Comparison of ENCODE assay signal across 10 cellular contexts in the genomic region with DNA sequence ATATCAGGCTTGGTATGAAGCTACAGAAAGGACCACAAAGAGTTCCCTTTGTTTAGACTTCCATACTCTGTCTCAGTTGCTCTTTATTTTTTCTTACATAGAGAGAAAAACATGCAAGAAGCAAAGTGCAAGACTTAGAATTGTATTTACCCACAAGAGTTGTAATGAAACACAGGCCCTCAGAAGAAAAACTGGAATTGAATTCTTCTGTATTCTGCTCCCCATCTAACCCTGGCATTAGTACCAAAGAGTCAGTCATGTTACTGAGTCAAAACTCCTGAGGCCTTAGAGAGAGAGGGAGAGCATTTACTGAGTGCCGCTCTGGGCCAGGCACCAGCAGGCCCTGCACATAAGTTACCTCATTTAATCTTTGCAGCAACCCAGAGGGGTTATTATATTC. TPM values are rescaled to one million over a fixed set of nuclear protein-coding genes. Genes with fewer than 3 reads are reported as not detected.
DNase-seq lines count a peak whose midpoint lies in the region; ATAC-seq and TF ChIP-seq lines count a peak whose summit lies in the region.
"Had no signal": no experiment of that assay in that cellular context is flagged by ENCODE, and none has a peak within 500 bp of the region (broad histone marks: within the 10 kb centered on the region; RNA-seq: fewer than 3 reads in every experiment).

No MANE protein-coding gene starts in this region.

- H3K36me3 ChIP-seq in SU-DHL-6 (ENCODE audit: low read length), result no peaks in the 10 kb centered on the region
- peaks cover 20 to 31% of the 10 kb centered on the region in 2 donors for H3K36me3 ChIP-seq in muscle layer of duodenum (ENCODE audit: control insufficient read depth in 1 of 2, insufficient read depth in 2 of 2, low read length in 2 of 2)

- no peak overlapping the region for H3K9ac ChIP-seq in SU-DHL-6 (ENCODE audit: low read length)

- peak overlapping the region; percentile 36 for H2AFZ ChIP-seq in SU-DHL-6 (ENCODE audit: low read depth, low read length, severe bottlenecking)

- no peaks in the 10 kb centered on the region for H3K9me2 ChIP-seq in SU-DHL-6 (replicated peaks; ENCODE audit: insufficient read depth, low read length)

- no peaks in the 10 kb centered on the region for H3F3A ChIP-seq in SU-DHL-6 (ENCODE audit: insufficient read depth)

- no peaks in the 10 kb centered on the region for H3K27me3 ChIP-seq in SU-DHL-6 (ENCODE audit: low read length)
- no peaks in the 10 kb centered on the region for H3K27me3 ChIP-seq in dorsolateral prefrontal cortex
- H3K27me3 ChIP-seq in muscle layer of duodenum (ENCODE audit: low read depth, low read length), result no peaks in the 10 kb centered on the region

- no peak overlapping the region for H3K4me2 ChIP-seq in SU-DHL-6 (ENCODE audit: low read depth, low read length, poor library complexity, severe bottlenecking)

- TF ChIP-seq POLR2A in GM18505 (IDR thresholded peaks at IDR 0.05; ENCODE audit: borderline replicate concordance, extremely low read depth, insufficient read depth, insufficient read length), result no peak

- H3K9me3 ChIP-seq in SU-DHL-6 (ENCODE audit: insufficient read depth, low read length), result no peaks in the 10 kb centered on the region
- H3K9me3 ChIP-seq in muscle layer of duodenum (ENCODE audit: control insufficient read depth in 1 of 2, low read length in 2 of 2), result no peaks in the 10 kb centered on the region
- H3K9me3 ChIP-seq: thoracic aorta had no signal

- no peak for DNase-seq in dorsolateral prefrontal cortex
- DNase-seq in activated naive CD4-positive, alpha-beta T cell treated with Interleukin-2 at 50 U/mL for 16 hours, result no peak
- no peak for DNase-seq in NCI-H128 (lab: John Stamatoyannopoulos, UW; ENCODE audit: unreplicated experiment)

- intact Hi-C loops in dorsolateral prefrontal cortex (cut with DNase I), result no loop called here

- no peaks in the 10 kb centered on the region for H3K79me2 ChIP-seq in SU-DHL-6 (ENCODE audit: insufficient read depth, low read length)

- H3K27ac ChIP-seq in SU-DHL-6 (ENCODE audit: low read depth, low read length) (no peak overlapping the region), dorsolateral prefrontal cortex (peak overlapping the region; percentile 82 to 99 (median 98)), muscle layer of duodenum (ENCODE audit: low read length) (peak overlapping the region; percentile 95), temporal lobe (ENCODE audit: low read depth, low read length) (peak overlapping the region; percentile 99)

- H3K4me1 ChIP-seq in muscle layer of duodenum (ENCODE audit: control insufficient read depth in 1 of 2, insufficient read depth in 2 of 2, low read length in 2 of 2), result peaks cover 22 to 58% of the 10 kb centered on the region in 2 donors

- no peak for TF ChIP-seq CTCF in SU-DHL-6 (IDR thresholded peaks at IDR 0.05; ENCODE audit: insufficient read depth, low read length, poor library complexity, severe bottlenecking)
- TF ChIP-seq CTCF in dorsolateral prefrontal cortex (IDR thresholded peaks at IDR 0.05 in 54 of 56, conservative IDR thresholded peaks at IDR 0.05 in 2 of 56; ENCODE audit: low read depth in 1 of 56, partially characterized antibody in 56 of 56), result no peak

- ATAC-seq in GM21447 (IDR thresholded peaks at IDR 0.05; ENCODE audit: unreplicated experiment) (no peak), GM18505 (IDR thresholded peaks at IDR 0.05; ENCODE audit: unreplicated experiment) (no peak)

- no peaks in the 10 kb centered on the region for H4K20me1 ChIP-seq in SU-DHL-6 (ENCODE audit: low read depth, low read length)

- H3K4me3 ChIP-seq in SU-DHL-6 (ENCODE audit: insufficient read depth, low read length, poor library complexity, severe bottlenecking) (no peak overlapping the region), dorsolateral prefrontal cortex (peak overlapping the region in 9 of 59 donors; percentile 1 to 89 (median 22)), muscle layer of duodenum (ENCODE audit: low read depth in 1 of 2, low read length in 2 of 2) (no peak overlapping the region)
- H3K4me3 ChIP-seq: skin epidermis, thoracic aorta had no signal

RNA-seq across cellular contexts. Expression of a gene that starts 43.9 kb away (rescaled TPM):
- total RNA-seq in dorsolateral prefrontal cortex (10 to 100 TPM; 19.8 to 50.8 (median 37.3) TPM), temporal lobe (30.2 TPM)

RNA-seq across cellular contexts. Expression of a gene that starts 44.1 kb away (rescaled TPM):
- total RNA-seq in dorsolateral prefrontal cortex (10 to 100 TPM; 32.0 to 84.9 (median 55.1) TPM), temporal lobe (66.6 TPM)
